ENCODE assay signal across 8 cellular contexts in genomic region chr1:16613185-16614147, GRCh38. TPM values are rescaled to one million over a fixed set of nuclear protein-coding genes. Genes with fewer than 3 reads are reported as not detected.
DNase-seq lines count a peak whose midpoint lies in the region; ATAC-seq, FAIRE-seq and TF ChIP-seq lines count a peak whose summit lies in the region.

TSS of gene NBPF1 (minus strand) at chr1:16613564.

- peak within 1 kb of the TSS; percentile 67 to 86 (median 80) for H3K27ac ChIP-seq in transverse colon

- ATAC-seq in HG02852 (IDR thresholded peaks at IDR 0.05; ENCODE audit: unreplicated experiment) (peak; percentile 88), left cardiac atrium (peak; percentile 99)

- in situ Hi-C loops in transverse colon (cut with MboI; ENCODE audit: low pct_ligation_motif_present in 1 of 4, low pct_unique_long_range_greater_than_20kb in 1 of 4, low sequenced_read_pairs in 3 of 4): loop anchor here in 2 of 4 donors (10.0 kb wide), 1 partner anchor 331 kb away; no protein-coding TSS in a partner anchor

- H3K4me3 ChIP-seq in transverse colon: peak within 1 kb of the TSS; percentile 35 to 61 (median 54)

- H3K9me3 ChIP-seq in transverse colon: no peaks in the 10 kb centered on the region

- intact Hi-C loops in left cardiac atrium (cut with DNase I) (no loop called here), posterior cingulate gyrus (cut with DNase I) (no loop called here), transverse colon (cut with DNase I; ENCODE audit: low total_unique reads) (no loop called here)

- peak in 1 of 5 experiments; percentile 19 for TF ChIP-seq CTCF in transverse colon (IDR thresholded peaks at IDR 0.05)

- DNase-seq in GM12892 (ENCODE audit: insufficient read length) (peak; percentile 98), NCI-H1436 (lab: John Stamatoyannopoulos, UW) (peak; percentile 100), T follicular helper cell (ENCODE audit: low read depth) (peak; percentile 71), amygdala (lab: John Stamatoyannopoulos, UW) (peak; percentile 79 to 100 (median 99)), left cardiac atrium (peak; percentile 99), posterior cingulate gyrus (peak; percentile 98 to 100 (median 100)), transverse colon (peak; percentile 99)

- peaks cover 9 to 25% (median 20%) of the 10 kb centered on the region in 4 donors for H3K4me1 ChIP-seq in transverse colon

- WGBS in transverse colon (ENCODE audit: low coverage in 1 of 2), 2 donors: 1% methylated on average over 23 to 82 of the region's 82 CpGs

- FAIRE-seq in GM12892 (lab: Jason Lieb, UNC): peak; percentile 81

- peaks cover 0 to 4% (median 0%) of the 10 kb centered on the region in 4 donors for H3K36me3 ChIP-seq in transverse colon

- H3K27me3 ChIP-seq in transverse colon: no peaks in the 10 kb centered on the region

- TF ChIP-seq POLR2A in GM12892 (IDR thresholded peaks at IDR 0.05; ENCODE audit: low read depth, low read length) (no peak), transverse colon (IDR thresholded peaks at IDR 0.05) (peak; percentile 79)

- TF ChIP-seq EP300 in transverse colon (IDR thresholded peaks at IDR 0.05; ENCODE audit: low read depth): no peak

RNA-seq across cellular contexts. Expression of gene NBPF1, which starts in this region (rescaled TPM):
- polyA plus RNA-seq in GM12892 (2012; ENCODE audit: missing spikeins): 1.3 TPM
- total RNA-seq in left cardiac atrium: 10 to 100 TPM; 11.6 to 17.5 TPM
- total RNA-seq in transverse colon: 100 to 1,000 TPM in 3 of 4 donors, 10 to 100 TPM in 1; 70.1 to 178 (median 148) TPM

Comparison
In these comparisons a context has a peak if more than half of its experiments do, and no peak if none do; other contexts are left out.
1. Peak in every context shown above with its lines: DNase-seq, ATAC-seq, H3K4me3 ChIP-seq and H3K27ac ChIP-seq.